Comparison of ENCODE assay signal across 19 cellular contexts in genomic region chr17:78219396-78220150, GRCh38. TPM values are rescaled to one million over a fixed set of nuclear protein-coding genes. Genes with fewer than 3 reads are reported as not detected.
A peak's percentile ranks its signal among the peaks of the same experiment; 100 is the strongest.
DNase-seq lines count a peak whose midpoint lies in the region; ATAC-seq and TF ChIP-seq lines count a peak whose summit lies in the region.
"Had no signal": no experiment of that assay in that cellular context is flagged by ENCODE, and none has a peak within 500 bp of the region (broad histone marks: within the 10 kb centered on the region; RNA-seq: fewer than 3 reads in every experiment).

No MANE protein-coding gene starts in this region.

- H2BK12ac ChIP-seq in H9 (ENCODE audit: insufficient read length, low read depth, low read length) = no peak overlapping the region

- H3K9me3 Mint-ChIP-seq in H9 = no peaks in the 10 kb centered on the region
- H3K9me3 Mint-ChIP-seq: naive thymus-derived CD4-positive, alpha-beta T cell had no signal

- no CpG with 5 or more reads among the region's 11 CpGs for whole genome bisulfite sequencing in H9 (ENCODE audit: extremely low coverage, insufficient read length, low lambda C conversion rate)

- no peak overlapping the region for H3K18ac ChIP-seq in H9 (ENCODE audit: insufficient read length, low read depth, low read length)

- H3K4me3 Mint-ChIP-seq in H9 = peak overlapping the region in 1 of 2 experiments; percentile 26; a peak in 1 of 5 replicates
- H3K4me3 Mint-ChIP-seq: activated CD4-positive, alpha-beta T cell treated with anti-CD3 and anti-CD28 coated beads for 36 hours; naive thymus-derived CD4-positive, alpha-beta T cell had no signal

- H3K9me3 ChIP-seq in H9 (ENCODE audit: control insufficient read depth, low read depth, low read length) = no peaks in the 10 kb centered on the region
- H3K9me3 ChIP-seq: Caco-2 had no signal

- peaks cover 49 to 68% (median 64%) of the 10 kb centered on the region in 3 experiments for H3K36me3 Mint-ChIP-seq in H9 (ENCODE audit: insufficient read depth in 1 of 3, low read depth in 3 of 3)

- POLR2A ChIA-PET in RWPE1 (lab: Yijun Ruan, JAX; ENCODE audit: low non-redundant PET) = interaction anchor here (0.5 kb wide), 1 partner anchor 91 kb away, joined by 3 read pairs; the partner anchor contains the start of gene TMC6

- H2BK20ac ChIP-seq in H9 (ENCODE audit: low read depth, low read length, poor library complexity, severe bottlenecking) = no peak overlapping the region

- no peak for ATAC-seq in HG03521 (IDR thresholded peaks at IDR 0.05; ENCODE audit: unreplicated experiment)
- ATAC-seq: activated CD4-positive, alpha-beta T cell treated with anti-CD3 and anti-CD28 coated beads for 36 hours; GM12878; naive thymus-derived CD4-positive, alpha-beta T cell had no signal

- H3K27me3 ChIP-seq in H9 (ENCODE audit: insufficient read depth, low read length) (no peaks in the 10 kb centered on the region), layer of hippocampus (ENCODE audit: control insufficient read depth, insufficient read depth, low read length) (no peaks in the 10 kb centered on the region)

- no peak overlapping the region for H3K4me2 ChIP-seq in H9 (ENCODE audit: insufficient read depth, insufficient read length, low read length)

- H2BK5ac ChIP-seq in H9 (ENCODE audit: insufficient read length, low read length) = no peak overlapping the region

- H3K27me3 Mint-ChIP-seq in H9 (ENCODE audit: low read depth) = no peaks in the 10 kb centered on the region; the same call in 1 of the 2 replicates
- H3K27me3 Mint-ChIP-seq: activated CD4-positive, alpha-beta T cell treated with anti-CD3 and anti-CD28 coated beads for 36 hours; naive thymus-derived CD4-positive, alpha-beta T cell had no signal

- CTCF ChIA-PET in RWPE1 (lab: Yijun Ruan, JAX) = interaction anchor here (1.5 kb wide), 1 partner anchor 31 kb away, joined by 3 read pairs; no protein-coding TSS in a partner anchor

- H2AK5ac ChIP-seq in H9 (ENCODE audit: insufficient read length, low read length) = no peak overlapping the region

- H3K27ac ChIP-seq in H9 (ENCODE audit: insufficient read length, low read depth, low read length) (no peak overlapping the region), RWPE1 (peak overlapping the region; percentile 20), layer of hippocampus (ENCODE audit: low read depth, low read length) (peak overlapping the region; percentile 27)
- H3K27ac ChIP-seq: GM23248 had no signal

- no peak overlapping the region for H3K23ac ChIP-seq in H9 (ENCODE audit: insufficient read length, low read depth, low read length)

- DNase-seq in H9 (peak; percentile 69), RWPE1 (ENCODE audit: low spot score) (no peak), activated gamma-delta T cell treated with Interleukin-2 at 50 U/mL for 16 hours (no peak), AG08396 (ENCODE audit: low spot score) (no peak)
- DNase-seq: activated CD4-positive, alpha-beta T cell treated with anti-CD3 and anti-CD28 coated beads for 36 hours; Caco-2; effector memory CD4-positive, alpha-beta T cell; GM23248; naive thymus-derived CD4-positive, alpha-beta T cell; NCI-H1436 treated with DMSO at 0.1 percent for 48 hours had no signal

- peaks cover 6% of the 10 kb centered on the region for H3K23me2 ChIP-seq in H9 (ENCODE audit: insufficient read length, low read depth, low read length, poor library complexity, severe bottlenecking)

- H3K56ac ChIP-seq in H9 (ENCODE audit: insufficient read length, low read depth, low read length) = no peak overlapping the region

- H3K14ac ChIP-seq in H9 (ENCODE audit: insufficient read depth, low read length) = no peak overlapping the region; the same call in 1 of the 2 replicates

- no peak overlapping the region for H3K9ac ChIP-seq in H9 (ENCODE audit: extremely low read depth, insufficient read length, low read length)
- H3K9ac ChIP-seq: GM23248 had no signal

- no peak overlapping the region for H2AFZ ChIP-seq in H9 (ENCODE audit: low read length)
- H2AFZ ChIP-seq: GM23248 had no signal

- H3K4me1 Mint-ChIP-seq in H9 = peaks cover 18 to 20% of the 10 kb centered on the region in 2 experiments

- H3T11ph ChIP-seq in H9 (ENCODE audit: low read length) = no peak overlapping the region

- TF ChIP-seq CTCF in H9 (conservative IDR thresholded peaks at IDR 0.05) (no peak), RWPE1 (conservative IDR thresholded peaks at IDR 0.05; ENCODE audit: low read depth) (no peak)

- H3K79me2 ChIP-seq in H9 (ENCODE audit: insufficient read depth, low read length) = peaks cover 10% of the 10 kb centered on the region; the same call in 1 of the 2 replicates

- H3K4ac ChIP-seq in H9 (ENCODE audit: low read depth, low read length) = no peak overlapping the region

- no peak overlapping the region for H4K5ac ChIP-seq in H9 (ENCODE audit: insufficient read length, low read depth, low read length)

- H2BK120ac ChIP-seq in H9 (ENCODE audit: low read depth, low read length, poor library complexity, severe bottlenecking) = no peak overlapping the region

- H4K8ac ChIP-seq in H9 (replicated peaks; ENCODE audit: insufficient read length, low read depth, low read length) = no peak overlapping the region

- H3K4me1 ChIP-seq in H9 (ENCODE audit: insufficient read depth, low read length) = no peaks in the 10 kb centered on the region
- H3K4me1 ChIP-seq: Caco-2 had no signal

- no peak overlapping the region for H4K91ac ChIP-seq in H9 (ENCODE audit: insufficient read length, low read depth, low read length)

- no peak overlapping the region for H2BK15ac ChIP-seq in H9 (ENCODE audit: low read depth, low read length)

- H3K27ac Mint-ChIP-seq in H9 = peak overlapping the region; percentile 71 to 81 (median 73); a peak in 5 of 7 replicates
- H3K27ac Mint-ChIP-seq: activated CD4-positive, alpha-beta T cell treated with anti-CD3 and anti-CD28 coated beads for 36 hours had no signal

- peaks cover 3% of the 10 kb centered on the region for H4K20me1 ChIP-seq in H9 (ENCODE audit: control insufficient read depth, insufficient read depth, insufficient read length)

- peaks cover 19% of the 10 kb centered on the region for H3K79me1 ChIP-seq in H9 (ENCODE audit: insufficient read depth, low read depth, low read length, poor library complexity, severe bottlenecking)

RNA-seq across cellular contexts. Expression of gene BIRC5, which starts 5.5 kb away (rescaled TPM):
- 97.8 and 104 TPM in 2 replicates for total RNA-seq in H9 (2021)

RNA-seq across cellular contexts. Expression of gene TMEM235, which starts 11.9 kb away (rescaled TPM):
- 0.13 and 0.28 TPM in 2 replicates for total RNA-seq in H9 (2021)
- total RNA-seq: activated CD4-positive, alpha-beta T cell treated with anti-CD3 and anti-CD28 coated beads for 36 hours; Caco-2; cardiac septum; fibroblast of villous mesenchyme; GM12878; GM23248; LHCN-M2; lower leg skin; naive thymus-derived CD4-positive, alpha-beta T cell; renal cortical epithelial cell; SK-MEL-5 had no signal

RNA-seq across cellular contexts. Expression of gene AFMID, which starts 32.4 kb away (rescaled TPM):
- total RNA-seq in H9 (2021) = 54.7 and 64.1 TPM in 2 replicates

RNA-seq across cellular contexts. Expression of gene TK1, which starts 32.7 kb away (rescaled TPM):
- 95.8 and 98.7 TPM in 2 replicates for total RNA-seq in H9 (2021)

RNA-seq across cellular contexts. Expression of gene SYNGR2, which starts 51.2 kb away (rescaled TPM):
- total RNA-seq in H9 (2021) = 41.0 and 43.9 TPM in 2 replicates
